ENCODE assay signal across 8 cellular contexts in genomic region chr3:45841701-45842491, GRCh38. TPM values are rescaled to one million over a fixed set of nuclear protein-coding genes. Genes with fewer than 3 reads are reported as not detected.
DNase-seq lines count a peak whose midpoint lies in the region; ATAC-seq, FAIRE-seq and TF ChIP-seq lines count a peak whose summit lies in the region.

A gene with protein sequence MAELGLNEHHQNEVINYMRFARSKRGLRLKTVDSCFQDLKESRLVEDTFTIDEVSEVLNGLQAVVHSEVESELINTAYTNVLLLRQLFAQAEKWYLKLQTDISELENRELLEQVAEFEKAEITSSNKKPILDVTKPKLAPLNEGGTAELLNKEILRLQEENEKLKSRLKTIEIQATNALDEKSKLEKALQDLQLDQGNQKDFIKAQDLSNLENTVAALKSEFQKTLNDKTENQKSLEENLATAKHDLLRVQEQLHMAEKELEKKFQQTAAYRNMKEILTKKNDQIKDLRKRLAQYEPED (minus strand): TSS chr3:45842119. CDS start chr3:45841991, 128 bp downstream.

- TF ChIP-seq CTCF in GM12864 (IDR thresholded peaks at IDR 0.05; ENCODE audit: low read depth, low read length, missing control alignments) (no peak), astrocyte (IDR thresholded peaks at IDR 0.05; ENCODE audit: insufficient read depth, low read depth, low read length) (no peak), uterus (IDR thresholded peaks at IDR 0.05) (peak in 1 of 4 experiments; percentile 31)

- peak in 1 of 2 donors; percentile 38 for TF ChIP-seq POLR2A in uterus (IDR thresholded peaks at IDR 0.05)

- peak within 1 kb of the TSS; percentile 91 for H3K9ac ChIP-seq in astrocyte (ENCODE audit: low read length)

- peaks cover 22% of the 10 kb centered on the region for H3K27me3 Mint-ChIP-seq in astrocyte (ENCODE audit: low read depth, unreplicated experiment)

- no peaks in the 10 kb centered on the region for H3K9me3 Mint-ChIP-seq in astrocyte (ENCODE audit: unreplicated experiment)

- H2AFZ ChIP-seq in astrocyte (ENCODE audit: low read depth, low read length): peak within 1 kb of the TSS; percentile 89

- H3K4me1 ChIP-seq in astrocyte (ENCODE audit: insufficient read depth, low read length) (peaks cover 4% of the 10 kb centered on the region), uterus (no peaks in the 10 kb centered on the region)

- peaks cover 8% of the 10 kb centered on the region for H3K4me1 Mint-ChIP-seq in astrocyte (ENCODE audit: low read depth, unreplicated experiment)

- peaks cover 6% of the 10 kb centered on the region for H3K27me3 ChIP-seq in astrocyte (ENCODE audit: insufficient read depth, low read length)
- H3K27me3 ChIP-seq in uterus: no peaks in the 10 kb centered on the region

- peaks cover 2% of the 10 kb centered on the region for H3K36me3 Mint-ChIP-seq in astrocyte (ENCODE audit: low read depth, unreplicated experiment)

- ATAC-seq in HG02870 (IDR thresholded peaks at IDR 0.05; ENCODE audit: unreplicated experiment): peak; percentile 96

- peak within 1 kb of the TSS; percentile 94 for H3K27ac Mint-ChIP-seq in astrocyte (ENCODE audit: unreplicated experiment)

- peak; percentile 94 for FAIRE-seq in astrocyte (lab: Jason Lieb, UNC)

- H3K4me3 Mint-ChIP-seq in astrocyte (ENCODE audit: unreplicated experiment): peak within 1 kb of the TSS; percentile 94

- no peaks in the 10 kb centered on the region for H4K20me1 ChIP-seq in astrocyte (ENCODE audit: insufficient read depth, low read length)

- H3K4me2 ChIP-seq in astrocyte (ENCODE audit: low read length): peak within 1 kb of the TSS; percentile 95

- intact Hi-C loops in uterus (cut with DNase I; ENCODE audit: low total_unique reads): loop anchor here (10.0 kb wide), 1 partner anchor 93 kb away; no protein-coding TSS in a partner anchor

- peak; percentile 93 for DNase-seq in GM12864 (ENCODE audit: low read depth)
- peak; percentile 35 for DNase-seq in NCI-H187 treated with DMSO at 0.1 percent for 48 hours (lab: John Stamatoyannopoulos, UW)
- DNase-seq in T-helper 22 cell (ENCODE audit: low read depth): peak; percentile 75
- DNase-seq in astrocyte (ENCODE audit: low read depth): peak; percentile 96
- DNase-seq in hepatic stellate cell (ENCODE audit: low spot score): peak; percentile 92
- DNase-seq in putamen (ENCODE audit: low spot score): peak; percentile 94
- peak; percentile 92 to 94 for DNase-seq in uterus

- H3K36me3 ChIP-seq in astrocyte (ENCODE audit: insufficient read depth, low read length) (no peaks in the 10 kb centered on the region), uterus (no peaks in the 10 kb centered on the region)

- H3K4me3 ChIP-seq in GM12864 (ENCODE audit: low read depth, low read length): peak within 1 kb of the TSS; percentile 60
- peak within 1 kb of the TSS; percentile 79 for H3K4me3 ChIP-seq in astrocyte (ENCODE audit: insufficient read depth, low read depth, low read length)
- peak within 1 kb of the TSS; percentile 85 to 92 for H3K4me3 ChIP-seq in uterus

- H3K27ac ChIP-seq in astrocyte (ENCODE audit: low read depth, low read length) (peak within 1 kb of the TSS; percentile 84), uterus (peak within 1 kb of the TSS; percentile 47 to 50)

- H3K9me3 ChIP-seq in astrocyte (ENCODE audit: insufficient read depth, low read depth, low read length): no peaks in the 10 kb centered on the region
- no peaks in the 10 kb centered on the region for H3K9me3 ChIP-seq in uterus

- H3K79me2 ChIP-seq in astrocyte (ENCODE audit: insufficient read depth, low read length): no peaks in the 10 kb centered on the region

RNA-seq across cellular contexts. Expression of the gene that starts here (rescaled TPM):
- 20.6 and 25.9 TPM in 2 replicates for total RNA-seq in astrocyte
- 10 to 100 TPM; 13.8 to 44.5 (median 21.0) TPM for total RNA-seq in uterus

Comparison
In these comparisons a context has a peak if more than half of its experiments do, and no peak if none do; other contexts are left out.
1. Peak in every context shown above with its lines: DNase-seq, ATAC-seq, H3K4me3 ChIP-seq and H3K27ac ChIP-seq.
2. DNase-seq: peak in every context shown above with its lines; median percentile 96 in astrocyte; 94 in putamen; 93 in GM12864; 93 in uterus; 92 in hepatic stellate cell; 75 in T-helper 22 cell; 35 in NCI-H187 treated with DMSO at 0.1 percent for 48 hours.